In genomic region chr2:217290467-217290866, GRCh38 we compare ENCODE assay signal across 9 cellular contexts.
DNase-seq lines count a peak whose midpoint lies in the region; ATAC-seq and TF ChIP-seq lines count a peak whose summit lies in the region.
"Had no signal": no experiment of that assay in that cellular context is flagged by ENCODE, and none has a peak within 500 bp of the region (broad histone marks: within the 10 kb centered on the region; RNA-seq: fewer than 3 reads in every experiment).

No MANE protein-coding gene starts in this region.

- peak overlapping the region; percentile 89 for H3K18ac ChIP-seq in IMR-90 (ENCODE audit: low read depth, low read length)

- H3K79me1 ChIP-seq in IMR-90 (ENCODE audit: low read depth in 1 of 2, low read length in 2 of 2) = peaks cover 15 to 16% of the 10 kb centered on the region in 2 experiments; a peak in 3 of 4 replicates

- peaks cover 16% of the 10 kb centered on the region for H3K9me1 ChIP-seq in IMR-90 (ENCODE audit: insufficient read depth, low read length)

- peak overlapping the region; percentile 73 for H3K4ac ChIP-seq in IMR-90 (ENCODE audit: low read depth, low read length)

- peak overlapping the region; percentile 10 for H2BK5ac ChIP-seq in IMR-90 (ENCODE audit: low read depth, low read length, poor library complexity, severe bottlenecking)

- H3K9me3 ChIP-seq in IMR-90 (ENCODE audit: control insufficient read depth, insufficient read depth, low read length) = no peaks in the 10 kb centered on the region
- no peaks in the 10 kb centered on the region for H3K9me3 ChIP-seq in muscle layer of colon (ENCODE audit: low read length)
- H3K9me3 ChIP-seq in smooth muscle cell (replicated peaks; ENCODE audit: low read depth) = no peaks in the 10 kb centered on the region

- H3K79me2 ChIP-seq in smooth muscle cell (ENCODE audit: low read depth) = no peaks in the 10 kb centered on the region

- H3K4me1 ChIP-seq in IMR-90 (ENCODE audit: control insufficient read depth, insufficient read depth, low read length) (peaks cover 30% of the 10 kb centered on the region), muscle layer of colon (ENCODE audit: insufficient read depth, low read length) (peaks cover 32% of the 10 kb centered on the region), smooth muscle cell (ENCODE audit: low read depth) (peaks cover 27% of the 10 kb centered on the region)
- H3K4me1 ChIP-seq: BLaER1 had no signal

- peak overlapping the region; percentile 43 for H4K5ac ChIP-seq in IMR-90 (ENCODE audit: low read depth, low read length)

- H3K14ac ChIP-seq in IMR-90 (replicated peaks; ENCODE audit: low read depth, low read length) = peak overlapping the region; percentile 77

- peak overlapping the region; percentile 63; the same call in 2 of the 3 replicates for H2BK15ac ChIP-seq in IMR-90 (ENCODE audit: low read depth, low read length)

- H2AK9ac ChIP-seq in IMR-90 (replicated peaks; ENCODE audit: low read depth, low read length, poor library complexity) = no peak overlapping the region

- peaks cover 8% of the 10 kb centered on the region for H3F3A ChIP-seq in smooth muscle cell (ENCODE audit: low read depth)

- H3K23ac ChIP-seq in IMR-90 (ENCODE audit: low read depth, low read length) = no peak overlapping the region

- POLR2A ChIA-PET in IMR-90 (lab: Charles Lee; ENCODE audit: unreplicated experiment) = interaction anchor here (1.1 kb wide), 1 partner anchor 597 kb away, joined by 3 read pairs; no protein-coding TSS in a partner anchor
- POLR2A ChIA-PET in WTC11 (lab: Charles Lee) = no interaction called here

- 0 out of 2 replicates have a peak overlapping the region, but pooled peaks have one; percentile 60 for H3K27ac Mint-ChIP-seq in WTC11

- in situ Hi-C loops in IMR-90 (cut with MboI; ENCODE audit: low sequenced_read_pairs) = no loop called here

- H3K9me3 Mint-ChIP-seq in WTC11 = peaks cover 20% of the 10 kb centered on the region

- peak overlapping the region; percentile 66 for H2BK120ac ChIP-seq in IMR-90 (ENCODE audit: low read depth, low read length)

- H3K27me3 Mint-ChIP-seq in WTC11 (ENCODE audit: low read depth) = peaks cover 19% of the 10 kb centered on the region

- no peaks in the 10 kb centered on the region for H4K20me1 ChIP-seq in IMR-90 (ENCODE audit: insufficient read depth, low read length)
- H4K20me1 ChIP-seq in smooth muscle cell (ENCODE audit: low read depth) = no peaks in the 10 kb centered on the region
- H4K20me1 ChIP-seq: BLaER1 had no signal

- H3K36me3 ChIP-seq in IMR-90 (ENCODE audit: control insufficient read depth, insufficient read depth, low read length) (peaks cover 5% of the 10 kb centered on the region; the same call in 1 of the 2 replicates), muscle layer of colon (ENCODE audit: insufficient read depth, low read length) (no peaks in the 10 kb centered on the region), smooth muscle cell (ENCODE audit: low read depth) (no peaks in the 10 kb centered on the region)
- H3K36me3 ChIP-seq: BLaER1 had no signal

- BruUV-seq in IMR-90 (replicated peaks; lab: Mats Ljungman, UMichigan) = no TSS peak

- peaks cover 16% of the 10 kb centered on the region for H3K4me1 Mint-ChIP-seq in WTC11

- CTCF ChIA-PET in IMR-90 (lab: Yijun Ruan, JAX) (no interaction called here), WTC11 (lab: Charles Lee) (no interaction called here)

- peak overlapping the region; percentile 16; the same call in 1 of the 2 replicates for H3K27ac ChIP-seq in IMR-90 (ENCODE audit: insufficient read depth, low read length)
- peak overlapping the region; percentile 0 for H3K27ac ChIP-seq in muscle layer of colon (ENCODE audit: low read depth, low read length)
- peak overlapping the region; percentile 2 for H3K27ac ChIP-seq in smooth muscle cell (ENCODE audit: low read depth)
- H3K27ac ChIP-seq: BLaER1 had no signal

- intact Hi-C loops in IMR-90 (cut with micrococcal nuclease) = no loop called here

- H3K9ac ChIP-seq in IMR-90 (ENCODE audit: low read depth, low read length) (no peak overlapping the region), muscle layer of colon (ENCODE audit: low read length) (no peak overlapping the region), smooth muscle cell (ENCODE audit: low read depth) (no peak overlapping the region)
- H3K9ac ChIP-seq: BLaER1 had no signal

- ATAC-seq in IMR-90 (ENCODE audit: low read depth) (no peak), WTC11 (no peak), GM18519 (IDR thresholded peaks at IDR 0.05; ENCODE audit: low FRiP score, unreplicated experiment) (no peak)

- no peak for TF ChIP-seq POLR2A in IMR-90 (IDR thresholded peaks at IDR 0.05; ENCODE audit: low read depth, low read length)

- H3K36me3 Mint-ChIP-seq in WTC11 = peaks cover 18% of the 10 kb centered on the region

- H4K91ac ChIP-seq in IMR-90 (ENCODE audit: insufficient read depth, low read depth, low read length) = peak overlapping the region; percentile 90

- peak overlapping the region; percentile 82; the same call in 1 of the 2 replicates for H2BK20ac ChIP-seq in IMR-90 (ENCODE audit: low read depth, low read length)

- no peak overlapping the region for H3K4me3 ChIP-seq in IMR-90 (ENCODE audit: insufficient read depth, low read depth, low read length)
- no peak overlapping the region for H3K4me3 ChIP-seq in muscle layer of colon (ENCODE audit: low read depth in 1 of 2, low read length in 2 of 2)
- no peak overlapping the region for H3K4me3 ChIP-seq in smooth muscle cell
- H3K4me3 ChIP-seq: BLaER1, K562 had no signal

- dilution Hi-C loops in IMR-90 (cut with HindIII; ENCODE audit: low sequenced_read_pairs, unreplicated experiment) = no loop called here

- DNase-seq in IMR-90 (no peak), WTC11 (ENCODE audit: low spot score) (no peak), smooth muscle cell (lab: John Stamatoyannopoulos, UW; ENCODE audit: unreplicated experiment) (no peak), AG20443 (ENCODE audit: low spot score) (no peak)
- no peak for DNase-seq in stimulated activated naive CD4-positive, alpha-beta T cell (lab: John Stamatoyannopoulos, UW)

- H2AFZ ChIP-seq in IMR-90 (replicated peaks; ENCODE audit: low read length, poor library complexity) = no peak overlapping the region
- no peak overlapping the region for H2AFZ ChIP-seq in smooth muscle cell (ENCODE audit: low read depth)

- TF ChIP-seq CTCF in IMR-90 (conservative IDR thresholded peaks at IDR 0.05; ENCODE audit: low read depth, low read length) = no peak
- TF ChIP-seq CTCF in WTC11 (IDR thresholded peaks at IDR 0.05) = no peak
- TF ChIP-seq CTCF in smooth muscle cell (IDR thresholded peaks at IDR 0.05; ENCODE audit: borderline replicate concordance, insufficient read depth, poor library complexity, severe bottlenecking) = no peak

- H2AK5ac ChIP-seq in IMR-90 (ENCODE audit: low read depth, low read length) = peak overlapping the region; percentile 72; the same call in 1 of the 2 replicates

- H3K4me2 ChIP-seq in IMR-90 (ENCODE audit: low read depth, low read length) (no peak overlapping the region), smooth muscle cell (peak overlapping the region; percentile 44)
- H3K4me2 ChIP-seq: BLaER1 had no signal

- H4K8ac ChIP-seq in IMR-90 (ENCODE audit: low read depth in 2 of 2, low read length in 2 of 2) = peak overlapping the region; percentile 78 to 93; a peak in 3 of 4 replicates

- no peak overlapping the region for H3K56ac ChIP-seq in IMR-90 (ENCODE audit: extremely low read depth, insufficient read depth, low read length)

- H3K4me3 Mint-ChIP-seq in WTC11 = no peak overlapping the region

- no peak for TF ChIP-seq RAD21 in IMR-90 (IDR thresholded peaks at IDR 0.05; ENCODE audit: low read length)

- H3K27me3 ChIP-seq in IMR-90 (ENCODE audit: control insufficient read depth, insufficient read depth, low read length) (no peaks in the 10 kb centered on the region), muscle layer of colon (ENCODE audit: control insufficient read depth in 1 of 2, insufficient read depth in 2 of 2, low read length in 2 of 2) (no peaks in the 10 kb centered on the region), smooth muscle cell (ENCODE audit: low read depth) (no peaks in the 10 kb centered on the region)
- H3K27me3 ChIP-seq: BLaER1 had no signal

TF ChIP-seq in IMR-90, 13 proteins besides CTCF, POLR2A, EP300 and RAD21 (continues in another document):
- TF ChIP-seq CEBPB (IDR thresholded peaks at IDR 0.05; ENCODE audit: low read depth, low read length) (no peak), MAFK (IDR thresholded peaks at IDR 0.05; ENCODE audit: low read depth, low read length) (no peak), BHLHE40 (IDR thresholded peaks at IDR 0.05; ENCODE audit: low read depth, low read length) (no peak), USF2 (IDR thresholded peaks at IDR 0.05; ENCODE audit: low read depth, low read length) (no peak)

TF ChIP-seq in WTC11, 78 proteins besides CTCF, POLR2A, EP300 and RAD21 (continues in another document):
- no peak for TF ChIP-seq NFE2L1 (CRISPR knock-in tag; IDR thresholded peaks at IDR 0.05)
- no peak for TF ChIP-seq CBFB (CRISPR knock-in tag; IDR thresholded peaks at IDR 0.05; ENCODE audit: low read depth)
- no peak for TF ChIP-seq SMAD3 (CRISPR knock-in tag; IDR thresholded peaks at IDR 0.05; ENCODE audit: borderline replicate concordance)
- TF ChIP-seq ESRRA (CRISPR knock-in tag; IDR thresholded peaks at IDR 0.05; ENCODE audit: borderline replicate concordance) = no peak
- no peak for TF ChIP-seq STAT6 (CRISPR knock-in tag; conservative IDR thresholded peaks at IDR 0.05; ENCODE audit: low read depth)
- no peak for TF ChIP-seq FOXP1 (CRISPR knock-in tag; IDR thresholded peaks at IDR 0.05; ENCODE audit: borderline replicate concordance)
- TF ChIP-seq OVOL2 (CRISPR knock-in tag; IDR thresholded peaks at IDR 0.05; ENCODE audit: borderline replicate concordance) = no peak
